In genomic region chrX:12958059-12958458, GRCh38 we compare ENCODE assay signal across 1 cellular context.
TF ChIP-seq lines count a peak whose summit lies in the region.

No MANE protein-coding gene starts in this region.

TF ChIP-seq in HepG2, 621 proteins besides CTCF, POLR2A, EP300 and RAD21:
- TF ChIP-seq TFAP4 (IDR thresholded peaks at IDR 0.05; ENCODE audit: borderline replicate concordance, low read depth) (no peak), ZNF629 (CRISPR knock-in tag; conservative IDR thresholded peaks at IDR 0.05) (0 out of 2 replicates have a peak, but pooled peaks have one; percentile 34), MAZ (IDR thresholded peaks at IDR 0.05; ENCODE audit: borderline replicate concordance, low read depth, low read length) (no peak), MAZ (CRISPR knock-in tag; IDR thresholded peaks at IDR 0.05; ENCODE audit: low read depth) (no peak), MTF2 (CRISPR knock-in tag; IDR thresholded peaks at IDR 0.05; ENCODE audit: borderline replicate concordance) (no peak), HMGA1 (CRISPR knock-in tag; conservative IDR thresholded peaks at IDR 0.05) (no peak)
